ENCODE assay signal across 11 cellular contexts in the genomic region with DNA sequence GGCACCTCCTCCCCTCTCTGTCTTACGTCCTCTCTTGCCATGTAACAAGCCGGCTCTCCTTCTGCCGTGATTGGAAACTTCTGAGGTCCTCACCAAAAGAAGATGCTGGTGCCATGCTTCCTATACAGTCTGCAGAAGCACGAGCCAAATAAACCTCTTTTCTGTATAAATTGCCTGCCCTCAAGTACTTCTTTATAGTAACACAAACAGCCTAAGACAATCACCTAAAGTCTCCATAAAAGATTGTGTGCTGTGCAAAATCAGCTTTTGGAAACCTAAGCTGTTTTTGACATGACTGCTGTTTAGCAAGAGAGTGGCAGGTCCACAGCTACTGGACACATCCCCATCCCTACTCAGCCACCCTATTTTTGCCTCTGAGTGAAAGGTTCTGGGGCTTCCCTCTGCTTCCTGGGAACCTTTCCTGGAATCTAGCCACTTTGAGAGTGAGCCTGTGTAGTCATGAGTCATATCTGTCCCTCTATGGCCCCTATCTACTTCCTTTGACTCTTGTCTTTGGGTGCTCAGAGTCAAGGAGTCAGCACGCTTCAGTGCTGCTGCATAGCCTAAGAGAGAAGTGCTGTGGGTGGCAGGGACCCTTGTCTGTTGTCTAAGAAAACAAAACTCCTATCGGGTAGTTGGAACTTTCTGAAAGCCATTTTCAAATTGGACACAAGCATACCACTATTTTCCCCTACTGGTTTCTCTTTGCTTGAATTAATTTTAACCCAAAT.
DNase-seq lines count a peak whose midpoint lies in the region; ATAC-seq, FAIRE-seq and TF ChIP-seq lines count a peak whose summit lies in the region.
"Had no signal": no experiment of that assay in that cellular context is flagged by ENCODE, and none has a peak within 500 bp of the region (broad histone marks: within the 10 kb centered on the region; RNA-seq: fewer than 3 reads in every experiment).

No MANE protein-coding gene starts in this region.

- H3K36me3 ChIP-seq in BLaER1 treated with 17β-estradiol and CSF1 and Interleukin-3, amounts not matched to agents 10 nM and 100 nM = peaks cover 0 to 7% (median 0%) of the 10 kb centered on the region in 11 experiments; a peak in 2 of 22 replicates
- H3K36me3 ChIP-seq in keratinocyte (ENCODE audit: control insufficient read depth in 2 of 2, extremely low read depth in 1 of 2, insufficient read depth in 2 of 2, low read length in 2 of 2) (peaks cover 4 to 8% of the 10 kb centered on the region in 2 experiments), MM.1S (replicated peaks; ENCODE audit: insufficient read depth, low read length) (no peaks in the 10 kb centered on the region)
- no peaks in the 10 kb centered on the region for H3K36me3 ChIP-seq in effector memory CD4-positive, alpha-beta T cell (ENCODE audit: control insufficient read depth, insufficient read depth, low read length)
- H3K36me3 ChIP-seq: transverse colon had no signal

- peak overlapping the region in 6 of 11 experiments; percentile 3 to 57 (median 30); a peak in 9 of 22 replicates for H3K4me2 ChIP-seq in BLaER1 treated with 17β-estradiol and CSF1 and Interleukin-3, amounts not matched to agents 10 nM and 100 nM
- peak overlapping the region; percentile 2 for H3K4me2 ChIP-seq in keratinocyte (ENCODE audit: control insufficient read depth, extremely low read depth, insufficient read depth, low read depth, low read length)
- no peak overlapping the region for H3K4me2 ChIP-seq in MM.1S (ENCODE audit: low read depth, low read length)

- H2AFZ ChIP-seq in keratinocyte (ENCODE audit: control insufficient read depth, low read length) (no peak overlapping the region), MM.1S (ENCODE audit: low read length) (no peak overlapping the region)

- no peaks in the 10 kb centered on the region for H3K9me1 ChIP-seq in keratinocyte (ENCODE audit: control insufficient read depth, extremely low read depth, insufficient read depth, low read length)

- H3K27me3 ChIP-seq in BLaER1 treated with 17β-estradiol and CSF1 and Interleukin-3, amounts not matched to agents 10 nM and 100 nM = no peaks in the 10 kb centered on the region
- H3K27me3 ChIP-seq in keratinocyte (ENCODE audit: control insufficient read depth, extremely low read depth, insufficient read depth, low read length) = no peaks in the 10 kb centered on the region
- H3K27me3 ChIP-seq in effector memory CD4-positive, alpha-beta T cell (replicated peaks; ENCODE audit: control insufficient read depth, insufficient read depth, low read length, poor library complexity, severe bottlenecking) = no peaks in the 10 kb centered on the region
- H3K27me3 ChIP-seq in MM.1S (replicated peaks; ENCODE audit: insufficient read depth, low read length) = no peaks in the 10 kb centered on the region
- H3K27me3 ChIP-seq: transverse colon had no signal

- dilution Hi-C loops in keratinocyte (cut with MboI; ENCODE audit: extremely low pct_ligation_motif_present, low sequenced_read_pairs) = no loop called here

- H4K20me1 ChIP-seq in BLaER1 treated with 17β-estradiol and CSF1 and Interleukin-3, amounts not matched to agents 10 nM and 100 nM = no peaks in the 10 kb centered on the region
- H4K20me1 ChIP-seq in keratinocyte (ENCODE audit: control insufficient read depth, extremely low read depth, insufficient read depth, low read length) = no peaks in the 10 kb centered on the region
- no peaks in the 10 kb centered on the region for H4K20me1 ChIP-seq in MM.1S (ENCODE audit: insufficient read depth, low read length)

- no peak overlapping the region for H3K9ac ChIP-seq in BLaER1 treated with 17β-estradiol and CSF1 and Interleukin-3, amounts not matched to agents 10 nM and 100 nM
- H3K9ac ChIP-seq in keratinocyte (ENCODE audit: control insufficient read depth, extremely low read depth, insufficient read depth, low read length) = peak overlapping the region; percentile 19
- H3K9ac ChIP-seq in MM.1S (ENCODE audit: low read length) = no peak overlapping the region

- H3K4me1 ChIP-seq in BLaER1 treated with 17β-estradiol and CSF1 and Interleukin-3, amounts not matched to agents 10 nM and 100 nM = peaks cover 0 to 14% (median 4%) of the 10 kb centered on the region in 10 experiments; a peak in 9 of 20 replicates
- H3K4me1 ChIP-seq in keratinocyte (ENCODE audit: control insufficient read depth, extremely low read depth, insufficient read depth, low read length) (peaks cover 73% of the 10 kb centered on the region), MM.1S (ENCODE audit: low read length) (no peaks in the 10 kb centered on the region)
- H3K4me1 ChIP-seq in effector memory CD4-positive, alpha-beta T cell (ENCODE audit: control insufficient read depth, insufficient read depth, low read length, poor library complexity, severe bottlenecking) = no peaks in the 10 kb centered on the region
- H3K4me1 ChIP-seq: transverse colon had no signal

- TF ChIP-seq CTCF in keratinocyte (optimal IDR thresholded peaks at IDR 0.05 in 1 of 3, IDR thresholded peaks at IDR 0.05 in 1 of 3, conservative IDR thresholded peaks at IDR 0.05 in 1 of 3; ENCODE audit: extremely low read depth in 1 of 3, insufficient read depth in 2 of 3, low read length in 3 of 3) = no peak
- no peak for TF ChIP-seq CTCF in MM.1S (IDR thresholded peaks at IDR 0.05; ENCODE audit: low read length)

- peak; percentile 63 for ATAC-seq in GM19351 (IDR thresholded peaks at IDR 0.05; ENCODE audit: unreplicated experiment)

- H3K9me3 ChIP-seq in BLaER1 treated with 17β-estradiol and CSF1 and Interleukin-3, amounts not matched to agents 10 nM and 100 nM (replicated peaks in 1 of 11) = peaks cover 4 to 10% (median 6%) of the 10 kb centered on the region in 11 experiments; a peak in 21 of 22 replicates
- peaks cover 4% of the 10 kb centered on the region for H3K9me3 ChIP-seq in keratinocyte (ENCODE audit: control insufficient read depth, low read depth, low read length)
- no peaks in the 10 kb centered on the region for H3K9me3 ChIP-seq in effector memory CD4-positive, alpha-beta T cell (ENCODE audit: control insufficient read depth, low read length)
- H3K9me3 ChIP-seq in MM.1S (replicated peaks; ENCODE audit: insufficient read depth, low read length) = no peaks in the 10 kb centered on the region
- H3K9me3 ChIP-seq: transverse colon had no signal

- H3K4me3 ChIP-seq in BLaER1 treated with 17β-estradiol and CSF1 and Interleukin-3, amounts not matched to agents 10 nM and 100 nM = no peak overlapping the region
- H3K4me3 ChIP-seq in keratinocyte (ENCODE audit: control insufficient read depth in 2 of 3, extremely low read depth in 1 of 3, insufficient read depth in 2 of 3, low read depth in 1 of 3, low read length in 3 of 3) = no peak overlapping the region
- H3K4me3 ChIP-seq in effector memory CD4-positive, alpha-beta T cell (ENCODE audit: insufficient read depth, low read depth, low read length, poor library complexity, severe bottlenecking) = no peak overlapping the region
- H3K4me3 ChIP-seq in MM.1S (ENCODE audit: low read length) = no peak overlapping the region
- H3K4me3 ChIP-seq: transverse colon had no signal

- DNase-seq in SW480 (ENCODE audit: low spot score) (peak; percentile 24), keratinocyte (ENCODE audit: low read depth, low spot score) (no peak), SHP77 (lab: John Stamatoyannopoulos, UW) (no peak), GM03348 (ENCODE audit: low spot score) (no peak), MM.1S (no peak)
- no peak for DNase-seq in effector memory CD4-positive, alpha-beta T cell
- DNase-seq: amniotic stem cell, C1 segment of cervical spinal cord, transverse colon had no signal

- no peak overlapping the region for H3K27ac ChIP-seq in BLaER1 treated with 17β-estradiol and CSF1 and Interleukin-3, amounts not matched to agents 10 nM and 100 nM
- peak overlapping the region; percentile 100 for H3K27ac ChIP-seq in keratinocyte (ENCODE audit: control insufficient read depth, insufficient read depth, low read length)
- no peak overlapping the region for H3K27ac ChIP-seq in effector memory CD4-positive, alpha-beta T cell (ENCODE audit: insufficient read depth, low read length, poor library complexity, severe bottlenecking)
- no peak overlapping the region for H3K27ac ChIP-seq in MM.1S (ENCODE audit: low read length)
- H3K27ac ChIP-seq: transverse colon had no signal

- no peaks in the 10 kb centered on the region for H3K79me2 ChIP-seq in keratinocyte (ENCODE audit: control insufficient read depth, insufficient read depth, low read length)
- H3K79me2 ChIP-seq in MM.1S (ENCODE audit: low read length) = no peaks in the 10 kb centered on the region

- H3F3A ChIP-seq in MM.1S (ENCODE audit: insufficient read depth, low read length) = no peaks in the 10 kb centered on the region

- FAIRE-seq in keratinocyte (lab: Jason Lieb, UNC) = peak; percentile 91

- no peaks in the 10 kb centered on the region for H3K9me2 ChIP-seq in MM.1S (replicated peaks; ENCODE audit: insufficient read depth, low read length)
